1 cellular context compared by ENCODE assay signal in genomic region chr3:41290306-41290705, GRCh38.
TF ChIP-seq lines count a peak whose summit lies in the region.

No MANE protein-coding gene starts in this region.

TF ChIP-seq in HepG2, 621 proteins besides CTCF, POLR2A, EP300 and RAD21 (continued from another document):
- TF ChIP-seq ZBTB7B (CRISPR knock-in tag; IDR thresholded peaks at IDR 0.05), result peak; percentile 47; the same call in 1 of the 2 replicates
- TF ChIP-seq ZMAT5 (CRISPR knock-in tag; IDR thresholded peaks at IDR 0.05; ENCODE audit: borderline replicate concordance, low read depth), result no peak
- no peak for TF ChIP-seq ZNF761 (CRISPR knock-in tag; conservative IDR thresholded peaks at IDR 0.05)
- no peak for TF ChIP-seq ZSCAN20 (CRISPR knock-in tag; IDR thresholded peaks at IDR 0.05; ENCODE audit: borderline replicate concordance)
- TF ChIP-seq WIZ (CRISPR knock-in tag; IDR thresholded peaks at IDR 0.05), result no peak
- no peak for TF ChIP-seq ZNF709 (CRISPR knock-in tag; IDR thresholded peaks at IDR 0.05)
- no peak for TF ChIP-seq REST (IDR thresholded peaks at IDR 0.05; ENCODE audit: borderline replicate concordance in 1 of 2, low read depth in 1 of 2, low read length in 2 of 2)
- peak; percentile 45; the same call in 1 of the 2 replicates for TF ChIP-seq NR2F6 (IDR thresholded peaks at IDR 0.05)
- no peak for TF ChIP-seq NR2F6 (CRISPR knock-in tag; IDR thresholded peaks at IDR 0.05)
- no peak for TF ChIP-seq GPN1 (CRISPR knock-in tag; IDR thresholded peaks at IDR 0.05; ENCODE audit: borderline replicate concordance)
- TF ChIP-seq HNRNPL (IDR thresholded peaks at IDR 0.05; ENCODE audit: low read depth, low read length), result no peak
- no peak for TF ChIP-seq TCF7 (IDR thresholded peaks at IDR 0.05; ENCODE audit: low read depth)
- TF ChIP-seq MED1 (CRISPR knock-in tag; IDR thresholded peaks at IDR 0.05), result 0 out of 2 replicates have a peak, but pooled peaks have one; percentile 25
- no peak for TF ChIP-seq ZNF362 (CRISPR knock-in tag; IDR thresholded peaks at IDR 0.05; ENCODE audit: borderline replicate concordance)
- TF ChIP-seq LRRFIP1 (CRISPR knock-in tag; conservative IDR thresholded peaks at IDR 0.05), result no peak
- TF ChIP-seq ZFP37 (CRISPR knock-in tag; IDR thresholded peaks at IDR 0.05; ENCODE audit: borderline replicate concordance), result no peak
- no peak for TF ChIP-seq KDM4B (CRISPR knock-in tag; IDR thresholded peaks at IDR 0.05)
- TF ChIP-seq ZNF800 (CRISPR knock-in tag; IDR thresholded peaks at IDR 0.05), result no peak
TF ChIP-seq in HepG2: peak in this region for 13.
